In genomic region chr9:36316629-36317317, GRCh38 we compare ENCODE assay signal across 1 cellular context.
TF ChIP-seq lines count a peak whose summit lies in the region.

No MANE protein-coding gene starts in this region.

TF ChIP-seq in H1, 55 proteins besides CTCF, POLR2A, EP300 and RAD21:
- TF ChIP-seq CTBP2 (IDR thresholded peaks at IDR 0.05; ENCODE audit: borderline replicate concordance, insufficient read depth, insufficient read length, low read length) = no peak
- no peak for TF ChIP-seq KDM1A (IDR thresholded peaks at IDR 0.05; ENCODE audit: borderline replicate concordance, low read length)
- no peak for TF ChIP-seq YY1 (IDR thresholded peaks at IDR 0.05; ENCODE audit: low read depth, low read length)
- no peak for TF ChIP-seq POLR2AphosphoS5 (IDR thresholded peaks at IDR 0.05; ENCODE audit: low read depth, low read length)
- no peak for TF ChIP-seq KDM5A (IDR thresholded peaks at IDR 0.05; ENCODE audit: low read length)
- TF ChIP-seq NANOG (IDR thresholded peaks at IDR 0.05; ENCODE audit: insufficient read depth, low read depth, low read length, poor library complexity, severe bottlenecking) = no peak
- TF ChIP-seq HDAC2 (IDR thresholded peaks at IDR 0.05; ENCODE audit: borderline replicate concordance in 1 of 2, low read depth in 2 of 2, low read length in 2 of 2) = no peak
TF ChIP-seq in H1: peak in this region for 0.
